ENCODE assay signal across 23 cellular contexts in genomic region chr9:78781681-78782080, GRCh38.
DNase-seq lines count a peak whose midpoint lies in the region; ATAC-seq and TF ChIP-seq lines count a peak whose summit lies in the region.
"Had no signal": no experiment of that assay in that cellular context is flagged by ENCODE, and none has a peak within 500 bp of the region (broad histone marks: within the 10 kb centered on the region; RNA-seq: fewer than 3 reads in every experiment).

No MANE protein-coding gene starts in this region.

- peak; percentile 29; the same call in 1 of the 2 replicates for TF ChIP-seq CTCF in HFFc6 (IDR thresholded peaks at IDR 0.05)

- H3K27ac Mint-ChIP-seq in HFFc6: no peak overlapping the region
- H3K27ac Mint-ChIP-seq: activated B cell treated with CpG ODN at 0.5 μM for 24 hours; activated naive CD4-positive, alpha-beta T cell treated with anti-CD3 and anti-CD28 coated beads, Interleukin-2, amount 50 U/mL, for 24 hours; activated T-helper 1 cell treated with anti-CD3 and anti-CD28 coated beads, Interleukin-12 subunit alpha, Interleukin-12 subunit beta, Interleukin-2, Interleukin-4 antibody, amounts not matched to agents 30 ng/mL and 10 ng/mL and 1 ng/mL, durations not matched to agents 14 hours and 24 hours and 36 hours had no signal

- no peaks in the 10 kb centered on the region for H3K27me3 Mint-ChIP-seq in HFFc6 (ENCODE audit: insufficient read depth)
- H3K27me3 Mint-ChIP-seq: activated B cell treated with CpG ODN at 0.5 μM for 24 hours; activated naive CD4-positive, alpha-beta T cell treated with anti-CD3 and anti-CD28 coated beads, Interleukin-2, amount 50 U/mL, for 24 hours had no signal

- H3K9me3 Mint-ChIP-seq in HFFc6: no peaks in the 10 kb centered on the region
- H3K9me3 Mint-ChIP-seq: activated B cell treated with CpG ODN at 0.5 μM for 24 hours; activated naive CD4-positive, alpha-beta T cell treated with anti-CD3 and anti-CD28 coated beads, Interleukin-2, amount 50 U/mL, for 24 hours; activated T-helper 1 cell treated with anti-CD3 and anti-CD28 coated beads, Interleukin-12 subunit alpha, Interleukin-12 subunit beta, Interleukin-2, Interleukin-4 antibody, amounts not matched to agents 30 ng/mL and 10 ng/mL and 1 ng/mL, durations not matched to agents 14 hours and 24 hours and 36 hours had no signal

- H3K4me3 Mint-ChIP-seq in HFFc6: no peak overlapping the region
- H3K4me3 Mint-ChIP-seq: activated B cell treated with CpG ODN at 0.5 μM for 24 hours; activated naive CD4-positive, alpha-beta T cell treated with anti-CD3 and anti-CD28 coated beads, Interleukin-2, amount 50 U/mL, for 24 hours; activated T-helper 1 cell treated with anti-CD3 and anti-CD28 coated beads, Interleukin-12 subunit alpha, Interleukin-12 subunit beta, Interleukin-2, Interleukin-4 antibody, amounts not matched to agents 30 ng/mL and 10 ng/mL and 1 ng/mL, durations not matched to agents 14 hours and 24 hours and 36 hours; neural crest cell had no signal

- H3K36me3 Mint-ChIP-seq in HFFc6 (ENCODE audit: low read depth): peaks cover 4% of the 10 kb centered on the region; the same call in 1 of the 2 replicates
- H3K36me3 Mint-ChIP-seq: activated naive CD4-positive, alpha-beta T cell treated with anti-CD3 and anti-CD28 coated beads, Interleukin-2, amount 50 U/mL, for 24 hours had no signal

- ATAC-seq in GM19035 (IDR thresholded peaks at IDR 0.05; ENCODE audit: unreplicated experiment) (no peak), GM18511 (IDR thresholded peaks at IDR 0.05; ENCODE audit: unreplicated experiment) (no peak), GM21360 (IDR thresholded peaks at IDR 0.05; ENCODE audit: unreplicated experiment) (no peak)
- ATAC-seq: esophagus mucosa, right cardiac atrium had no signal

- DNase-seq in AG20443 (ENCODE audit: low spot score) (peak; percentile 28), HFFc6 (peak; percentile 24), RPMI7951 (ENCODE audit: low read depth) (peak; percentile 6), fibroblast of peridontal ligament (ENCODE audit: extremely low read depth) (peak; percentile 11), C1 segment of cervical spinal cord (lab: John Stamatoyannopoulos, UW) (no peak)
- DNase-seq: activated B cell treated with CpG ODN at 0.5 μM for 24 hours; effector CD4-positive, alpha-beta T cell; NCI-H1092 treated with DMSO at 0.1 percent for 48 hours; NCI-H2081; NCI-H446; OCI-M1; right cardiac atrium; SHP77; stimulated activated CD4-positive, alpha-beta T cell treated with anti-CD3 and anti-CD28 coated beads, Interleukin-4, amount 100 ng/mL, for 1 hour; stimulated activated naive CD4-positive, alpha-beta T cell; SW 1271 had no signal

- peaks cover 85% of the 10 kb centered on the region for H3K4me1 Mint-ChIP-seq in HFFc6 (ENCODE audit: low read depth)
- H3K4me1 Mint-ChIP-seq: activated naive CD4-positive, alpha-beta T cell treated with anti-CD3 and anti-CD28 coated beads, Interleukin-2, amount 50 U/mL, for 24 hours had no signal

Comparison
In these comparisons a context has a peak if more than half of its experiments do, and no peak if none do; other contexts are left out.
1. DNase-seq: peak in AG20443 (single experiment), HFFc6 (single experiment), RPMI7951 (single experiment) and fibroblast of peridontal ligament (single experiment); none in C1 segment of cervical spinal cord (0 of 14).